7 cellular contexts compared by ENCODE assay signal in the genomic region with DNA sequence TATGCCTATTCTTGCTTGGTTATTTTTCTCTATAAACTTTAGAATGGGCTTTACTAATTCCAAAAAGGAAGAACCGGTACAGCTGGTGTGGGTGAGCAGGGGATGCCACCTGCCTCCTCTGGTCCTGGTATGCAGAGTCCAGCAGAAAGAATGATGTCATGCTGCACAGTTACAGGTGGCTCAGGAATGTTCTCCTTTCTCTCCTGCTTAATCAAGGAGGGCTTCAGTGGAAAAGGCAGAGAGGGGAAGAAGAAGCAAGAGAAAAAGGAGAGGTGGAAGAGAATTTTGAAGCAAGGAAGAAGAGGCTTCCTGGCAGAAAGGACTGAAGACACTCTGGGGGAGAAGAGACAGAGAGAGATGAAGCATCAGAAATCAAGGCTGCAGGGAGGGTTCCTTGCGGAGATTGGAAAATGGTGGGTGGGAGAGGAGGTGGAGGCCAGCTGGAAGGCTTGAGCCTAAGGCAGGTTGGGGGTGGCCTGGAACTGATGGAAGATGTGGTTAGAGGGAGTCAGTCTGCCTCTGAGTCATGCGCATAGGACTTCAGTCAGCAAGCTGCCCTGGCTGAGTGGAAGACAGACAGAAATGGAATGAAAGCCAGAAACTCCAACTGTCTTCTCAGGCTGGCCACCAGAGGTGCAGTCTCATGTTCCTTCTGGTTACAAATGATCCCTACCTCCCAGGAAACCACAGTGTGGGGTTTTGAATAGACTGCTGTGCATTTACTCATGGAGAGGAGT.
DNase-seq lines count a peak whose midpoint lies in the region; ATAC-seq and TF ChIP-seq lines count a peak whose summit lies in the region.

No MANE protein-coding gene starts in this region.

- H3K79me2 ChIP-seq in osteoblast (ENCODE audit: insufficient read depth, low read length): no peaks in the 10 kb centered on the region

- H2AFZ ChIP-seq in osteoblast (ENCODE audit: low read length): no peak overlapping the region

- H3K9me3 ChIP-seq in osteoblast (ENCODE audit: low read depth, low read length) (no peaks in the 10 kb centered on the region), gastroesophageal sphincter (peaks cover 0 to 14% (median 0%) of the 10 kb centered on the region in 3 donors)

- H3K27ac ChIP-seq in osteoblast (ENCODE audit: low read depth, low read length) (no peak overlapping the region), gastroesophageal sphincter (no peak overlapping the region)

- no peaks in the 10 kb centered on the region for H4K20me1 ChIP-seq in osteoblast (ENCODE audit: insufficient read depth, low read length)

- peak overlapping the region; percentile 38 for H3K4me2 ChIP-seq in osteoblast (ENCODE audit: insufficient read depth, low read length)

- H3K27me3 ChIP-seq in osteoblast (ENCODE audit: insufficient read depth, low read length): peaks cover 14% of the 10 kb centered on the region
- H3K27me3 ChIP-seq in gastroesophageal sphincter: peaks cover 61% of the 10 kb centered on the region

- 54 to 72% methylated on average over 2 to 3 of the region's 3 CpGs for WGBS in gastroesophageal sphincter (ENCODE audit: low coverage in 1 of 2), 2 donors

- H3K4me3 ChIP-seq in GM12864 (ENCODE audit: low read depth, low read length) (no peak overlapping the region), choroid plexus epithelial cell (ENCODE audit: low read depth, low read length) (no peak overlapping the region), osteoblast (ENCODE audit: insufficient read depth, low read length) (no peak overlapping the region), gastroesophageal sphincter (no peak overlapping the region)

- no peak for TF ChIP-seq EP300 in gastroesophageal sphincter (IDR thresholded peaks at IDR 0.05)

- no peak for ATAC-seq in gastroesophageal sphincter
- no peak for ATAC-seq in HG03378 (IDR thresholded peaks at IDR 0.05; ENCODE audit: unreplicated experiment)

- TF ChIP-seq POLR2A in gastroesophageal sphincter (IDR thresholded peaks at IDR 0.05): no peak

- H3K36me3 ChIP-seq in osteoblast (ENCODE audit: insufficient read depth, low read length): no peaks in the 10 kb centered on the region
- no peaks in the 10 kb centered on the region for H3K36me3 ChIP-seq in gastroesophageal sphincter

- TF ChIP-seq CTCF in GM12864 (IDR thresholded peaks at IDR 0.05; ENCODE audit: low read depth, low read length, missing control alignments) (peak; percentile 34), choroid plexus epithelial cell (conservative IDR thresholded peaks at IDR 0.05; ENCODE audit: low read depth, low read length) (peak; percentile 63), osteoblast (IDR thresholded peaks at IDR 0.05; ENCODE audit: extremely low read depth, low read depth, low read length) (peak; percentile 66), gastroesophageal sphincter (IDR thresholded peaks at IDR 0.05) (no peak)

- peaks cover 14% of the 10 kb centered on the region for H3K4me1 ChIP-seq in osteoblast (ENCODE audit: insufficient read depth, low read length)
- H3K4me1 ChIP-seq in gastroesophageal sphincter: no peaks in the 10 kb centered on the region

- DNase-seq in GM12864 (ENCODE audit: low read depth): no peak
- peak; percentile 68 for DNase-seq in NCI-H1694 (lab: John Stamatoyannopoulos, UW)
- peak; percentile 75 for DNase-seq in choroid plexus epithelial cell (ENCODE audit: low read depth)
- peak; percentile 93 for DNase-seq in osteoblast (ENCODE audit: insufficient read length, low spot score, missing footprints)
- no peak for DNase-seq in activated gamma-delta T cell treated with Interleukin-2 at 50 U/mL for 16 hours

Comparison
In these comparisons a context has a peak if more than half of its experiments do, and no peak if none do; other contexts are left out.
1. DNase-seq: peak in NCI-H1694 (single experiment), choroid plexus epithelial cell (single experiment) and osteoblast (single experiment); none in GM12864 (single experiment) and activated gamma-delta T cell treated with Interleukin-2 at 50 U/mL for 16 hours (single experiment).
2. CTCF ChIP-seq: peak in GM12864 (single experiment), choroid plexus epithelial cell (single experiment) and osteoblast (single experiment); none in gastroesophageal sphincter (0 of 4).